ENCODE assay signal across 8 cellular contexts in the genomic region with DNA sequence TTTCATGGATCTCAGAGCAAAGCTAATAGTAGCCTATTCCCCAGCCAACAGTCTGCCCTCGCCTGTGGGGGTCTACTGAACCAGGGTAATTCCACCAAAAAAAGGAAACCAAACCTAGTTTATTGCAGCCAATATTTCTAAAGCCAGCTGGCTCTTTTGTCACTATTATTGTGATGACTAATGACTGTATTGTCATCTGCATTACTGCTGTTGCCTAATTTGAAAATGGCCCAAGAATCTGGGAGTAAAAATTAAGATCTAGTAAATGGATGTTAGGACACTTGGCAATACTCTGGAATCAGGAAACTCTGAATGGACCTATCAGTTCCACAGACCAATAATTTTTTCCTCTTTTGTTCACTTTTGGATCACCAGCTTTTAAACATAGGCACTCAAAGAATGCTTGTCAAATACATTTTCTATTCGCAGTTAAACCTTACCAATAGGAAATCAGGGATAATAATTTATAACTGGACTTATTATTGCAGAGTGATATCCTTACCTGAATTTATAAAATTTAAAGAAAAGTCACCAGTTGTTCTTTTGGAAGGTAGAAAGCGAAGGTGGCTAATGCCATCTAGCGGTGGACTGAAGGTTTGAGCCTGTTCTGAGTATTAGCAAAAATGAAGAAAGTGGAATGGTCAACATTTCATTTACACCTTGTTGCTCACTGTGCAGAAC.
DNase-seq lines count a peak whose midpoint lies in the region; ATAC-seq and TF ChIP-seq lines count a peak whose summit lies in the region.

No MANE protein-coding gene starts in this region.

- CTCF ChIA-PET in CD4-positive, alpha-beta T cell (lab: Charles Lee): interaction anchor here (0.9 kb wide), 1 partner anchor 1273 kb away, joined by 4 read pairs; no protein-coding TSS in a partner anchor
- CTCF ChIA-PET in activated naive CD4-positive, alpha-beta T cell treated with anti-CD3 and anti-CD28 coated beads for 36 hours (lab: Charles Lee): interaction anchor here (0.6 to 1.4 kb wide), 5 partner anchors 16 to 753 kb away, joined by 3 read pairs; no protein-coding TSS in a partner anchor

- no peak for TF ChIP-seq EP300 in sigmoid colon (IDR thresholded peaks at IDR 0.05)

- H2BK5ac ChIP-seq in H9 (ENCODE audit: insufficient read length, low read length): no peak overlapping the region

- no peaks in the 10 kb centered on the region for H3K79me2 ChIP-seq in H9 (ENCODE audit: insufficient read depth, low read length)

- H3K36me3 Mint-ChIP-seq in CD4-positive, alpha-beta T cell (ENCODE audit: low read depth): no peaks in the 10 kb centered on the region
- H3K36me3 Mint-ChIP-seq in H9 (ENCODE audit: insufficient read depth in 1 of 3, low read depth in 3 of 3): no peaks in the 10 kb centered on the region
- no peaks in the 10 kb centered on the region for H3K36me3 Mint-ChIP-seq in activated naive CD4-positive, alpha-beta T cell treated with anti-CD3 and anti-CD28 coated beads for 36 hours (ENCODE audit: low read depth)
- H3K36me3 Mint-ChIP-seq in glutamatergic neuron (ENCODE audit: unreplicated experiment): no peaks in the 10 kb centered on the region

- H3K4me2 ChIP-seq in H9 (ENCODE audit: insufficient read depth, insufficient read length, low read length): no peak overlapping the region

- no peak for TF ChIP-seq POLR2A in sigmoid colon (IDR thresholded peaks at IDR 0.05)

- DNase-seq in CD4-positive, alpha-beta T cell: peak in 8 of 10 experiments; percentile 4 to 20 (median 14)
- DNase-seq in H9 (no peak), NCI-H82 (lab: John Stamatoyannopoulos, UW) (peak; percentile 63), glutamatergic neuron (no peak), sigmoid colon (no peak)
- peak; percentile 67 for DNase-seq in activated naive CD4-positive, alpha-beta T cell treated with anti-CD3 and anti-CD28 coated beads for 36 hours

- no peaks in the 10 kb centered on the region for H4K20me1 ChIP-seq in H9 (ENCODE audit: control insufficient read depth, insufficient read depth, insufficient read length)

- H3K14ac ChIP-seq in H9 (ENCODE audit: insufficient read depth, low read length): no peak overlapping the region

- intact Hi-C loops in CD4-positive, alpha-beta T cell (cut with DNase I, micrococcal nuclease): loop anchor here (1.0 to 2.0 kb wide), 5 partner anchors 644 to 1294 kb away; no protein-coding TSS in a partner anchor
- intact Hi-C loops in activated naive CD4-positive, alpha-beta T cell treated with anti-CD3 and anti-CD28 coated beads for 36 hours (cut with micrococcal nuclease): loop anchor here (1.0 to 10.0 kb wide), 4 partner anchors 115 to 1266 kb away; partner anchors contain the start of gene GADD45G
- intact Hi-C loops in sigmoid colon (cut with DNase I): loop anchor here (2.0 kb wide), 1 partner anchor 730 kb away; no protein-coding TSS in a partner anchor

- no peak overlapping the region for H2BK12ac ChIP-seq in H9 (ENCODE audit: insufficient read length, low read depth, low read length)

- H3K23me2 ChIP-seq in H9 (ENCODE audit: insufficient read length, low read depth, low read length, poor library complexity, severe bottlenecking): no peaks in the 10 kb centered on the region

- no peak overlapping the region for H3T11ph ChIP-seq in H9 (ENCODE audit: low read length)

- H2BK15ac ChIP-seq in H9 (ENCODE audit: low read depth, low read length): no peak overlapping the region

- no peaks in the 10 kb centered on the region for H3K4me1 Mint-ChIP-seq in CD4-positive, alpha-beta T cell (ENCODE audit: low read depth)
- H3K4me1 Mint-ChIP-seq in H9 (peaks cover 7 to 12% of the 10 kb centered on the region in 2 experiments), glutamatergic neuron (ENCODE audit: low read depth, unreplicated experiment) (peaks cover 12% of the 10 kb centered on the region)
- H3K4me1 Mint-ChIP-seq in activated naive CD4-positive, alpha-beta T cell treated with anti-CD3 and anti-CD28 coated beads for 36 hours (ENCODE audit: low read depth): no peaks in the 10 kb centered on the region

- H4K91ac ChIP-seq in H9 (ENCODE audit: insufficient read length, low read depth, low read length): no peak overlapping the region

- no peak overlapping the region for H2AK5ac ChIP-seq in H9 (ENCODE audit: insufficient read length, low read length)

- no peak overlapping the region for H3K4ac ChIP-seq in H9 (ENCODE audit: low read depth, low read length)

- H2BK120ac ChIP-seq in H9 (ENCODE audit: low read depth, low read length, poor library complexity, severe bottlenecking): no peak overlapping the region

- no peak overlapping the region for H3K9ac ChIP-seq in H9 (ENCODE audit: extremely low read depth, insufficient read length, low read length)

- no peaks in the 10 kb centered on the region for H3K9me3 ChIP-seq in CD4-positive, alpha-beta T cell (ENCODE audit: control insufficient read depth, low read length)
- no peaks in the 10 kb centered on the region for H3K9me3 ChIP-seq in H9 (ENCODE audit: control insufficient read depth, low read depth, low read length)
- no peaks in the 10 kb centered on the region for H3K9me3 ChIP-seq in sigmoid colon

- no peak for ATAC-seq in CD4-positive, alpha-beta T cell (ENCODE audit: poor library complexity)
- ATAC-seq in GM19467 (IDR thresholded peaks at IDR 0.05; ENCODE audit: unreplicated experiment) (no peak), HG03439 (IDR thresholded peaks at IDR 0.05; ENCODE audit: unreplicated experiment) (no peak)

- H3K56ac ChIP-seq in H9 (ENCODE audit: insufficient read length, low read depth, low read length): no peak overlapping the region

- no peaks in the 10 kb centered on the region for H3K27me3 ChIP-seq in CD4-positive, alpha-beta T cell (ENCODE audit: control insufficient read depth, insufficient read depth, low read length)
- H3K27me3 ChIP-seq in H9 (ENCODE audit: insufficient read depth, low read length): no peaks in the 10 kb centered on the region
- no peaks in the 10 kb centered on the region for H3K27me3 ChIP-seq in sigmoid colon

- POLR2A ChIA-PET in CD4-positive, alpha-beta T cell (lab: Charles Lee): no interaction called here

- no peak overlapping the region for H3K27ac Mint-ChIP-seq in CD4-positive, alpha-beta T cell
- H3K27ac Mint-ChIP-seq in H9 (peak overlapping the region in 1 of 3 experiments; percentile 44; a peak in 1 of 7 replicates), glutamatergic neuron (ENCODE audit: unreplicated experiment) (no peak overlapping the region)
- no peak overlapping the region for H3K27ac Mint-ChIP-seq in activated naive CD4-positive, alpha-beta T cell treated with anti-CD3 and anti-CD28 coated beads for 36 hours

- no peak overlapping the region for H2BK20ac ChIP-seq in H9 (ENCODE audit: low read depth, low read length, poor library complexity, severe bottlenecking)

- H3K79me1 ChIP-seq in H9 (ENCODE audit: insufficient read depth, low read depth, low read length, poor library complexity, severe bottlenecking): no peaks in the 10 kb centered on the region

- peak; percentile 98 for TF ChIP-seq CTCF in CD4-positive, alpha-beta T cell (IDR thresholded peaks at IDR 0.05)
- TF ChIP-seq CTCF in H9 (conservative IDR thresholded peaks at IDR 0.05) (peak; percentile 94), glutamatergic neuron (IDR thresholded peaks at IDR 0.05; ENCODE audit: partially characterized antibody, unreplicated experiment) (peak; percentile 89), sigmoid colon (IDR thresholded peaks at IDR 0.05) (peak; percentile 35 to 82 (median 66))

- no peak overlapping the region for H3K23ac ChIP-seq in H9 (ENCODE audit: insufficient read length, low read depth, low read length)

- H3K18ac ChIP-seq in H9 (ENCODE audit: insufficient read length, low read depth, low read length): no peak overlapping the region

- no peak overlapping the region for H3K4me3 Mint-ChIP-seq in CD4-positive, alpha-beta T cell
- H3K4me3 Mint-ChIP-seq in H9 (no peak overlapping the region), glutamatergic neuron (ENCODE audit: unreplicated experiment) (no peak overlapping the region)
- H3K4me3 Mint-ChIP-seq in activated naive CD4-positive, alpha-beta T cell treated with anti-CD3 and anti-CD28 coated beads for 36 hours: no peak overlapping the region

- H3K27me3 Mint-ChIP-seq in CD4-positive, alpha-beta T cell: peaks cover 17% of the 10 kb centered on the region
- H3K27me3 Mint-ChIP-seq in H9 (ENCODE audit: low read depth) (no peaks in the 10 kb centered on the region), glutamatergic neuron (ENCODE audit: unreplicated experiment) (no peaks in the 10 kb centered on the region)
- peaks cover 7% of the 10 kb centered on the region for H3K27me3 Mint-ChIP-seq in activated naive CD4-positive, alpha-beta T cell treated with anti-CD3 and anti-CD28 coated beads for 36 hours (ENCODE audit: low read depth)

- no peak overlapping the region for H2AFZ ChIP-seq in H9 (ENCODE audit: low read length)

- H4K5ac ChIP-seq in H9 (ENCODE audit: insufficient read length, low read depth, low read length): no peak overlapping the region

- no peak overlapping the region for H3K27ac ChIP-seq in CD4-positive, alpha-beta T cell (ENCODE audit: low read depth, low read length)
- no peak overlapping the region for H3K27ac ChIP-seq in H9 (ENCODE audit: insufficient read length, low read depth, low read length)
- no peak overlapping the region for H3K27ac ChIP-seq in sigmoid colon

- WGBS in H9 (ENCODE audit: extremely low coverage, insufficient read length, low lambda C conversion rate): no CpG with 5 or more reads among the region's 4 CpGs
- 19 to 32% methylated on average over 4 of the region's 4 CpGs for WGBS in sigmoid colon, 2 donors

- H3K4me1 ChIP-seq in H9 (ENCODE audit: insufficient read depth, low read length) (no peaks in the 10 kb centered on the region), sigmoid colon (peaks cover 0 to 2% (median 0%) of the 10 kb centered on the region in 4 donors)

- no peaks in the 10 kb centered on the region for H3K36me3 ChIP-seq in sigmoid colon

- H3K9me3 Mint-ChIP-seq in CD4-positive, alpha-beta T cell: no peaks in the 10 kb centered on the region
- H3K9me3 Mint-ChIP-seq in H9 (no peaks in the 10 kb centered on the region), glutamatergic neuron (ENCODE audit: unreplicated experiment) (peaks cover 2% of the 10 kb centered on the region)
- no peaks in the 10 kb centered on the region for H3K9me3 Mint-ChIP-seq in activated naive CD4-positive, alpha-beta T cell treated with anti-CD3 and anti-CD28 coated beads for 36 hours

- H3K4me3 ChIP-seq in sigmoid colon: no peak overlapping the region

- H4K8ac ChIP-seq in H9 (replicated peaks; ENCODE audit: insufficient read length, low read depth, low read length): no peak overlapping the region

Comparison
In these comparisons a context has a peak if more than half of its experiments do, and no peak if none do; other contexts are left out.
1. DNase-seq: peak in CD4-positive, alpha-beta T cell (8 of 10), NCI-H82 (single experiment) and activated naive CD4-positive, alpha-beta T cell treated with anti-CD3 and anti-CD28 coated beads for 36 hours (single experiment); none in H9 (single experiment), glutamatergic neuron (single experiment) and sigmoid colon (single experiment).
2. Peak in every context shown above with its lines, with median percentiles within 50 percentile points of each other: CTCF ChIP-seq.